Comparison of ENCODE assay signal across 30 cellular contexts in the genomic region with DNA sequence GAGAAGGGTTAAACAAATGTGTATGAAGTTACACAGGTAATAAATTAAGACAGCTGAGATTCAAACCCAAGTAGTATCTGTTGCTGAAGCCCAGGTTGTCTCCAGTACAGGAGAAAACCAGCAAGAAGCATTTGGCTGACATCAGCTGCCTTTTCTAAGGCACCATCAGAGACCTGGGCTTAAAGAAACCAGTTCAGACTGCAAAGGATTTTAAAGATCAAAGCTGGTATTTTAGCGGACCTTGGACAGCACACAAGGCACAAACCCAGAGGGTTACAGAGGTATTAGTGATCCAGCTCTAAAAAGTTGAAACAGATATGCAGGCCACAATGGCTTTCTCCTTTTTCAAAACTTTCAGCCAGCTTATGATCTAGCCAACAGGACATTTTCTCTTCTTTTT.
"Had no signal": no experiment of that assay in that cellular context is flagged by ENCODE, and none has a peak within 500 bp of the region (broad histone marks: within the 10 kb centered on the region; RNA-seq: fewer than 3 reads in every experiment).

No MANE protein-coding gene starts in this region.

- H3K27me3 Mint-ChIP-seq: activated CD8-positive, alpha-beta T cell treated with anti-CD3 and anti-CD28 coated beads for 36 hours; activated naive CD8-positive, alpha-beta T cell; progenitor cell of endocrine pancreas had no signal

- H3K9me3 Mint-ChIP-seq: activated CD8-positive, alpha-beta T cell treated with anti-CD3 and anti-CD28 coated beads for 36 hours; activated T-cell treated with anti-CD3 and anti-CD28 coated beads, Interleukin-2, amount 50 U/mL, for 4 hours; activated T-helper 2 cell treated with anti-CD3 and anti-CD28 coated beads, Interferon-gamma antibody, Interleukin-2, Interleukin-4, amounts not matched to agents 10 μg/mL and 5 μg/mL and 100 μg/mL, durations not matched to agents 14 hours and 24 hours and 36 hours; nephron progenitor cell; T-helper 1 cell treated with Interleukin-12 subunit alpha and Interleukin-12 subunit beta and Interleukin-4 antibody, amounts not matched to agents 30 μg/mL and 1 μg/mL, for 36 hours had no signal

- DNase-seq: activated CD4-positive, alpha-beta T cell treated with anti-CD3 and anti-CD28 coated beads for 1 hour; activated CD4-positive, alpha-beta T cell treated with anti-CD3 and anti-CD28 coated beads, Interleukin-2, amount 50 U/mL, for 1 hour; activated CD8-positive, alpha-beta T cell treated with anti-CD3 and anti-CD28 coated beads for 36 hours; activated T-cell treated with anti-CD3 and anti-CD28 coated beads, Interleukin-2, amount 50 U/mL, for 4 hours; anterior cingulate cortex; body of pancreas; dermis blood vessel endothelial cell; effector CD4-positive, alpha-beta T cell; mucosa of descending colon; nephron progenitor cell; ovary; stimulated activated CD4-positive, alpha-beta T cell treated with anti-CD3 and anti-CD28 coated beads, Interleukin-12 subunit alpha, Interleukin-12 subunit beta, amount 100 ng/mL, for 4 hours; stimulated activated CD4-positive, alpha-beta T cell treated with anti-CD3 and anti-CD28 coated beads, Interleukin-4, amount 100 ng/mL, for 1 hour; stomach; T-helper 9 cell; thyroid gland had no signal

- H3K4me3 ChIP-seq: body of pancreas, esophagus muscularis mucosa, gastroesophageal sphincter, lung, mucosa of descending colon, ovary, skin epidermis, stomach, thyroid gland, upper lobe of left lung, vagina had no signal

- ATAC-seq: activated CD8-positive, alpha-beta T cell treated with anti-CD3 and anti-CD28 coated beads for 36 hours; activated T-cell treated with anti-CD3 and anti-CD28 coated beads, Interleukin-2, amount 50 U/mL, for 4 hours; body of pancreas; gastroesophageal sphincter; left lobe of liver; mucosa of descending colon; sciatic nerve had no signal

- H3K36me3 ChIP-seq: ovary had no signal

- H3K4me3 Mint-ChIP-seq: activated CD8-positive, alpha-beta T cell treated with anti-CD3 and anti-CD28 coated beads for 36 hours; activated naive CD8-positive, alpha-beta T cell; activated T-cell treated with anti-CD3 and anti-CD28 coated beads, Interleukin-2, amount 50 U/mL, for 4 hours; nephron progenitor cell; T-helper 1 cell treated with Interleukin-12 subunit alpha and Interleukin-12 subunit beta and Interleukin-4 antibody, amounts not matched to agents 30 μg/mL and 1 μg/mL, for 36 hours had no signal

- H3K27ac ChIP-seq: body of pancreas, esophagus muscularis mucosa, gastroesophageal sphincter, ovary, skin epidermis, stomach, thyroid gland, upper lobe of left lung, vagina had no signal

- H3K4me1 ChIP-seq: body of pancreas, esophagus muscularis mucosa, gastroesophageal sphincter, stomach, upper lobe of left lung, vagina had no signal

- FAIRE-seq: colon, TTC549 had no signal

- H3K9me3 ChIP-seq: body of pancreas, esophagus muscularis mucosa, gastroesophageal sphincter, mucosa of descending colon, ovary, stomach, thyroid gland, upper lobe of left lung, vagina had no signal

- H3K27ac Mint-ChIP-seq: activated CD8-positive, alpha-beta T cell treated with anti-CD3 and anti-CD28 coated beads for 36 hours; activated naive CD8-positive, alpha-beta T cell; activated T-helper 2 cell treated with anti-CD3 and anti-CD28 coated beads, Interferon-gamma antibody, Interleukin-2, Interleukin-4, amounts not matched to agents 10 μg/mL and 5 μg/mL and 100 μg/mL, durations not matched to agents 14 hours and 24 hours and 36 hours; progenitor cell of endocrine pancreas; T-helper 1 cell treated with Interleukin-12 subunit alpha and Interleukin-12 subunit beta and Interleukin-4 antibody, amounts not matched to agents 30 μg/mL and 1 μg/mL, for 36 hours had no signal

- H3K27me3 ChIP-seq: body of pancreas, esophagus muscularis mucosa, gastroesophageal sphincter, ovary, stomach, thyroid gland, upper lobe of left lung, vagina had no signal
